28 cellular contexts compared by ENCODE assay signal in genomic region chr5:74391410-74391809, GRCh38.
"Had no signal": no experiment of that assay in that cellular context is flagged by ENCODE, and none has a peak within 500 bp of the region (broad histone marks: within the 10 kb centered on the region; RNA-seq: fewer than 3 reads in every experiment).

No MANE protein-coding gene starts in this region.

- H2AFZ ChIP-seq: parathyroid adenoma had no signal

- H3K4me3 ChIP-seq: breast epithelium, colonic mucosa, dorsolateral prefrontal cortex, esophagus squamous epithelium, gastroesophageal sphincter, heart left ventricle, right lobe of liver, skin epidermis, suprapubic skin had no signal

- H3K4me1 Mint-ChIP-seq: activated naive CD8-positive, alpha-beta T cell treated with anti-CD3 and anti-CD28 coated beads, Interleukin-2, amount 10 ng/mL, durations not matched to agents 7 days and 5 days; stimulated activated naive CD8-positive, alpha-beta T cell treated with anti-CD3 and anti-CD28 coated beads, Interleukin-15, amount 100 ng/mL, for 72 hours; T-helper 17 cell had no signal

- H3K27me3 ChIP-seq: breast epithelium, colonic mucosa, dorsolateral prefrontal cortex, esophagus squamous epithelium, gastroesophageal sphincter, heart left ventricle, neutrophil, right lobe of liver, suprapubic skin had no signal

- H3K36me3 Mint-ChIP-seq: activated naive CD8-positive, alpha-beta T cell treated with anti-CD3 and anti-CD28 coated beads, Interleukin-2, amount 10 ng/mL, durations not matched to agents 7 days and 5 days; natural killer cell treated with Interleukin-12 subunit alpha and Interleukin-12 subunit beta and Interleukin-15 and Interleukin-18, amount 100 ng/mL, for 72 hours; type B pancreatic cell had no signal

- H3K79me2 ChIP-seq: parathyroid adenoma had no signal

- H3K27me3 Mint-ChIP-seq: stimulated activated naive CD8-positive, alpha-beta T cell treated with anti-CD3 and anti-CD28 coated beads, Interleukin-15, amount 100 ng/mL, for 72 hours; type B pancreatic cell had no signal

- H3K36me3 ChIP-seq: breast epithelium, colonic mucosa, esophagus squamous epithelium, gastroesophageal sphincter, heart left ventricle, neutrophil, right lobe of liver, suprapubic skin had no signal

- H3K4me1 ChIP-seq: breast epithelium, colonic mucosa, gastroesophageal sphincter, right lobe of liver had no signal

- DNase-seq: activated CD4-positive, alpha-beta memory T cell treated with anti-CD3 and anti-CD28 coated beads, Interleukin-2, amount 10 ng/mL, durations not matched to agents 7 days and 5 days; activated CD4-positive, alpha-beta T cell treated with anti-CD3 and anti-CD28 coated beads, Interleukin-2, amount 10 ng/mL, durations not matched to agents 24 days and 14 days; activated effector memory CD4-positive, alpha-beta T cell treated with Interleukin-2 at 50 U/mL for 16 hours; activated naive CD4-positive, alpha-beta T cell treated with anti-CD3 and anti-CD28 coated beads for 36 hours; activated naive CD8-positive, alpha-beta T cell treated with anti-CD3 and anti-CD28 coated beads, Interleukin-2, amount 10 ng/mL, durations not matched to agents 7 days and 5 days; activated T-cell treated with anti-CD3 and anti-CD28 coated beads, Interleukin-2, amount 50 U/mL, for 72 hours; amniotic stem cell; colonic mucosa; dorsolateral prefrontal cortex; esophagus squamous epithelium; heart left ventricle; left ventricle myocardium superior; mammary epithelial cell; midbrain; right lobe of liver; stimulated activated CD4-positive, alpha-beta T cell treated with anti-CD3 and anti-CD28 coated beads, Interleukin-1b, Interleukin-23, amount 100 ng/mL, for 48 hours; stimulated activated naive CD8-positive, alpha-beta T cell treated with anti-CD3 and anti-CD28 coated beads, Interleukin-15, amount 100 ng/mL, for 72 hours; T-helper 17 cell had no signal

- H3K27ac Mint-ChIP-seq: activated CD4-positive, alpha-beta memory T cell treated with anti-CD3 and anti-CD28 coated beads, Interleukin-2, amount 10 ng/mL, durations not matched to agents 7 days and 5 days; activated CD4-positive, alpha-beta T cell treated with anti-CD3 and anti-CD28 coated beads, Interleukin-2, amount 10 ng/mL, durations not matched to agents 24 days and 14 days; activated naive CD4-positive, alpha-beta T cell treated with anti-CD3 and anti-CD28 coated beads for 36 hours; activated naive CD8-positive, alpha-beta T cell treated with anti-CD3 and anti-CD28 coated beads, Interleukin-2, amount 10 ng/mL, durations not matched to agents 7 days and 5 days; activated T-cell treated with anti-CD3 and anti-CD28 coated beads, Interleukin-2, amount 50 U/mL, for 72 hours; natural killer cell treated with Interleukin-12 subunit alpha and Interleukin-12 subunit beta and Interleukin-15 and Interleukin-18, amount 100 ng/mL, for 72 hours; stimulated activated naive CD8-positive, alpha-beta T cell treated with anti-CD3 and anti-CD28 coated beads, Interleukin-15, amount 100 ng/mL, for 72 hours; T-helper 17 cell; type B pancreatic cell had no signal

- H3K27ac ChIP-seq: breast epithelium, colonic mucosa, esophagus squamous epithelium, gastroesophageal sphincter, heart left ventricle, neutrophil, parathyroid adenoma, right lobe of liver, skin epidermis, suprapubic skin had no signal

- H3K9me3 Mint-ChIP-seq: activated CD4-positive, alpha-beta memory T cell treated with anti-CD3 and anti-CD28 coated beads, Interleukin-2, amount 10 ng/mL, durations not matched to agents 7 days and 5 days; activated CD4-positive, alpha-beta T cell treated with anti-CD3 and anti-CD28 coated beads, Interleukin-2, amount 10 ng/mL, durations not matched to agents 24 days and 14 days; activated naive CD4-positive, alpha-beta T cell treated with anti-CD3 and anti-CD28 coated beads for 36 hours; activated naive CD8-positive, alpha-beta T cell treated with anti-CD3 and anti-CD28 coated beads, Interleukin-2, amount 10 ng/mL, durations not matched to agents 7 days and 5 days; activated T-cell treated with anti-CD3 and anti-CD28 coated beads, Interleukin-2, amount 50 U/mL, for 72 hours; natural killer cell treated with Interleukin-12 subunit alpha and Interleukin-12 subunit beta and Interleukin-15 and Interleukin-18, amount 100 ng/mL, for 72 hours; stimulated activated naive CD8-positive, alpha-beta T cell treated with anti-CD3 and anti-CD28 coated beads, Interleukin-15, amount 100 ng/mL, for 72 hours had no signal

- H3K4me3 Mint-ChIP-seq: activated CD4-positive, alpha-beta memory T cell treated with anti-CD3 and anti-CD28 coated beads, Interleukin-2, amount 10 ng/mL, durations not matched to agents 7 days and 5 days; activated CD4-positive, alpha-beta T cell treated with anti-CD3 and anti-CD28 coated beads, Interleukin-2, amount 10 ng/mL, durations not matched to agents 24 days and 14 days; activated naive CD4-positive, alpha-beta T cell treated with anti-CD3 and anti-CD28 coated beads for 36 hours; activated naive CD8-positive, alpha-beta T cell treated with anti-CD3 and anti-CD28 coated beads, Interleukin-2, amount 10 ng/mL, durations not matched to agents 7 days and 5 days; activated T-cell treated with anti-CD3 and anti-CD28 coated beads, Interleukin-2, amount 50 U/mL, for 72 hours; natural killer cell treated with Interleukin-12 subunit alpha and Interleukin-12 subunit beta and Interleukin-15 and Interleukin-18, amount 100 ng/mL, for 72 hours; stimulated activated naive CD8-positive, alpha-beta T cell treated with anti-CD3 and anti-CD28 coated beads, Interleukin-15, amount 100 ng/mL, for 72 hours; T-helper 17 cell; type B pancreatic cell had no signal

- H3K9ac ChIP-seq: parathyroid adenoma had no signal

- H3K9me3 ChIP-seq: breast epithelium, colonic mucosa, esophagus squamous epithelium, gastroesophageal sphincter, heart left ventricle, neutrophil, suprapubic skin had no signal

- ATAC-seq: activated CD4-positive, CD25-positive, alpha-beta regulatory T cell treated with anti-CD3 and anti-CD28 coated beads, Interleukin-2, amount 50 U/mL, for 24 hours; activated T-cell treated with anti-CD3 and anti-CD28 coated beads, Interleukin-2, amount 50 U/mL, for 72 hours; gastroesophageal sphincter; heart left ventricle; left ventricle myocardium superior; natural killer cell treated with Interleukin-12 subunit alpha and Interleukin-12 subunit beta and Interleukin-15 and Interleukin-18, amount 100 ng/mL, for 72 hours; stimulated activated naive CD8-positive, alpha-beta T cell treated with anti-CD3 and anti-CD28 coated beads, Interleukin-15, amount 100 ng/mL, for 72 hours; T-helper 17 cell had no signal

- FAIRE-seq: islet of Langerhans had no signal
